Comparison of ENCODE assay signal across 8 cellular contexts in genomic region chr1:36088577-36089392, GRCh38.
A peak's percentile ranks its signal among the peaks of the same experiment; 100 is the strongest.
DNase-seq lines count a peak whose midpoint lies in the region; ATAC-seq and FAIRE-seq lines count a peak whose summit lies in the region.

Gene ADPRS, plus strand, starts transcription at chr1:36088892. Its CDS starts 13 bp downstream, at chr1:36088905.

- DNase-seq in GM19239 (ENCODE audit: insufficient read length, low spot score) = peak; percentile 95
- DNase-seq in NCI-H510A treated with DMSO at 0.1 percent for 48 hours (lab: John Stamatoyannopoulos, UW) = peak; percentile 99
- DNase-seq in activated CD4-positive, alpha-beta T cell treated with anti-CD3 and anti-CD28 coated beads for 4 hours = peak; percentile 86 to 87
- peak; percentile 75 to 88 (median 82) for DNase-seq in stimulated activated CD4-positive, alpha-beta T cell treated with anti-CD3 and anti-CD28 coated beads, Interleukin-1b, Interleukin-23, amount 100 ng/mL, for 24 hours (ENCODE audit: low read depth in 4 of 4, low spot score in 1 of 4)

- FAIRE-seq in GM19239 (lab: Jason Lieb, UNC) = peak; percentile 93

- ATAC-seq in HG03442 (IDR thresholded peaks at IDR 0.05; ENCODE audit: unreplicated experiment) = peak; percentile 72

- peak within 1 kb of the TSS; percentile 76 to 99 (median 96) for H3K4me3 ChIP-seq in BLaER1 treated with 17β-estradiol and CSF1 and Interleukin-3, amounts not matched to agents 10 nM and 100 nM

- H3K4me1 ChIP-seq in BLaER1 treated with 17β-estradiol and CSF1 and Interleukin-3, amounts not matched to agents 10 nM and 100 nM = peaks cover 64 to 90% (median 79%) of the 10 kb centered on the region in 10 experiments

- H3K27ac ChIP-seq in BLaER1 treated with 17β-estradiol and CSF1 and Interleukin-3, amounts not matched to agents 10 nM and 100 nM = peak within 1 kb of the TSS; percentile 77 to 93 (median 89)
- H3K27ac ChIP-seq in cingulate gyrus (ENCODE audit: low read depth, low read length) (peak within 1 kb of the TSS; percentile 92), layer of hippocampus (ENCODE audit: low read depth, low read length) (peak within 1 kb of the TSS; percentile 95)

- peak within 1 kb of the TSS; percentile 85 to 99 (median 94) for H3K4me2 ChIP-seq in BLaER1 treated with 17β-estradiol and CSF1 and Interleukin-3, amounts not matched to agents 10 nM and 100 nM

- H3K27me3 ChIP-seq in BLaER1 treated with 17β-estradiol and CSF1 and Interleukin-3, amounts not matched to agents 10 nM and 100 nM = peaks cover 0 to 15% (median 3%) of the 10 kb centered on the region in 11 experiments; a peak in 9 of 22 replicates
- H3K27me3 ChIP-seq in layer of hippocampus (ENCODE audit: control insufficient read depth, insufficient read depth, low read length) = no peaks in the 10 kb centered on the region

- H4K20me1 ChIP-seq in BLaER1 treated with 17β-estradiol and CSF1 and Interleukin-3, amounts not matched to agents 10 nM and 100 nM = peaks cover 25 to 43% (median 32%) of the 10 kb centered on the region in 11 experiments; a peak in 19 of 22 replicates

- peak within 1 kb of the TSS; percentile 86 to 93 (median 89) for H3K9ac ChIP-seq in BLaER1 treated with 17β-estradiol and CSF1 and Interleukin-3, amounts not matched to agents 10 nM and 100 nM

- peaks cover 32 to 39% (median 35%) of the 10 kb centered on the region in 11 experiments for H3K36me3 ChIP-seq in BLaER1 treated with 17β-estradiol and CSF1 and Interleukin-3, amounts not matched to agents 10 nM and 100 nM

- H3K9me3 ChIP-seq in BLaER1 treated with 17β-estradiol and CSF1 and Interleukin-3, amounts not matched to agents 10 nM and 100 nM (replicated peaks in 1 of 11) = no peaks in the 10 kb centered on the region

Comparison
In these comparisons a context has a peak if more than half of its experiments do, and no peak if none do; other contexts are left out.
1. Peak in every context shown above with its lines: DNase-seq, ATAC-seq, H3K4me3 ChIP-seq and H3K27ac ChIP-seq.